Comparison of ENCODE assay signal across 8 cellular contexts in genomic region chr10:14008648-14009072, GRCh38.
DNase-seq lines count a peak whose midpoint lies in the region; ATAC-seq, FAIRE-seq and TF ChIP-seq lines count a peak whose summit lies in the region.

No MANE protein-coding gene starts in this region.

- peak overlapping the region; percentile 61 for H3K27ac Mint-ChIP-seq in activated T-cell treated with anti-CD3 and anti-CD28 coated beads, Interleukin-2, amount 50 U/mL, for 24 hours
- peak overlapping the region in 1 of 2 donors; percentile 47 for H3K27ac Mint-ChIP-seq in activated naive CD4-positive, alpha-beta T cell treated with anti-CD3 and anti-CD28 coated beads, Interleukin-2, amount 50 U/mL, for 72 hours

- TF ChIP-seq CTCF in thoracic aorta (IDR thresholded peaks at IDR 0.05) (no peak), foreskin keratinocyte (conservative IDR thresholded peaks at IDR 0.05) (no peak)

- CTCF ChIA-PET in HEK293T (lab: Yijun Ruan, JAX): no interaction called here

- FAIRE-seq in GM12892 (lab: Jason Lieb, UNC): no peak

- H3K27me3 ChIP-seq in thoracic aorta (replicated peaks; ENCODE audit: insufficient read depth): no peaks in the 10 kb centered on the region
- no peaks in the 10 kb centered on the region for H3K27me3 ChIP-seq in foreskin keratinocyte

- H3K4me1 ChIP-seq in thoracic aorta (ENCODE audit: control insufficient read depth in 1 of 2, low read depth in 2 of 2) (peaks cover 4 to 25% of the 10 kb centered on the region in 2 donors), foreskin keratinocyte (no peaks in the 10 kb centered on the region)

- no peak; the same call in 1 of the 2 replicates for TF ChIP-seq POLR2A in GM12892 (IDR thresholded peaks at IDR 0.05; ENCODE audit: low read depth, low read length)

- peak overlapping the region; percentile 68 for H3K4me3 ChIP-seq in thoracic aorta

- no peak overlapping the region for H3K27ac ChIP-seq in thoracic aorta
- H3K27ac ChIP-seq in foreskin keratinocyte: no peak overlapping the region

- H3K9me3 ChIP-seq in thoracic aorta: no peaks in the 10 kb centered on the region

- no peaks in the 10 kb centered on the region for H3K27me3 Mint-ChIP-seq in activated T-cell treated with anti-CD3 and anti-CD28 coated beads, Interleukin-2, amount 50 U/mL, for 24 hours

- peaks cover 42% of the 10 kb centered on the region for H3K4me1 Mint-ChIP-seq in activated T-cell treated with anti-CD3 and anti-CD28 coated beads, Interleukin-2, amount 50 U/mL, for 24 hours (ENCODE audit: low read depth)

- H3K4me3 Mint-ChIP-seq in activated T-cell treated with anti-CD3 and anti-CD28 coated beads, Interleukin-2, amount 50 U/mL, for 24 hours: peak overlapping the region; percentile 78

- H3K36me3 Mint-ChIP-seq in activated T-cell treated with anti-CD3 and anti-CD28 coated beads, Interleukin-2, amount 50 U/mL, for 24 hours (ENCODE audit: low read depth): no peaks in the 10 kb centered on the region
- no peaks in the 10 kb centered on the region for H3K36me3 Mint-ChIP-seq in activated naive CD4-positive, alpha-beta T cell treated with anti-CD3 and anti-CD28 coated beads, Interleukin-2, amount 50 U/mL, for 72 hours

- ATAC-seq in activated naive CD4-positive, alpha-beta T cell treated with anti-CD3 and anti-CD28 coated beads, Interleukin-2, amount 50 U/mL, for 72 hours: peak; percentile 19 to 23
- ATAC-seq in thoracic aorta (ENCODE audit: insufficient number of reproducible peaks, low FRiP score, low read depth) (no peak), foreskin keratinocyte (no peak)

- POLR2A ChIA-PET in HEK293T (lab: Yijun Ruan, JAX): interaction anchor here (1.0 kb wide), 1 partner anchor 14 kb away, joined by 3 read pairs; no protein-coding TSS in a partner anchor

- no peaks in the 10 kb centered on the region for H3K9me3 Mint-ChIP-seq in activated T-cell treated with anti-CD3 and anti-CD28 coated beads, Interleukin-2, amount 50 U/mL, for 24 hours
- no peaks in the 10 kb centered on the region for H3K9me3 Mint-ChIP-seq in activated naive CD4-positive, alpha-beta T cell treated with anti-CD3 and anti-CD28 coated beads, Interleukin-2, amount 50 U/mL, for 72 hours

- H3K36me3 ChIP-seq in thoracic aorta: no peaks in the 10 kb centered on the region

- DNase-seq in activated T-cell treated with anti-CD3 and anti-CD28 coated beads, Interleukin-2, amount 50 U/mL, for 24 hours: no peak
- DNase-seq in activated T-cell treated with anti-CD3 and anti-CD28 coated beads for 4 hours: no peak
- no peak for DNase-seq in activated naive CD4-positive, alpha-beta T cell treated with anti-CD3 and anti-CD28 coated beads, Interleukin-2, amount 50 U/mL, for 72 hours (ENCODE audit: low spot score in 2 of 2)
- DNase-seq in iris pigment epithelial cell (ENCODE audit: low read depth): peak; percentile 63
- DNase-seq in thoracic aorta (ENCODE audit: low spot score): no peak
- DNase-seq in HEK293T (ENCODE audit: extremely low spot score): no peak
- DNase-seq in foreskin keratinocyte: no peak
- no peak for DNase-seq in GM12892 (ENCODE audit: insufficient read length)

TF ChIP-seq in HEK293T, 16 proteins besides CTCF, POLR2A, EP300 and RAD21:
- TF ChIP-seq ARNT (IDR thresholded peaks at IDR 0.05) (no peak), BHLHE40 (IDR thresholded peaks at IDR 0.05; ENCODE audit: borderline replicate concordance) (no peak), FOXK2 (IDR thresholded peaks at IDR 0.05) (no peak), ZNF384 (IDR thresholded peaks at IDR 0.05) (no peak), HDGF (IDR thresholded peaks at IDR 0.05; ENCODE audit: borderline replicate concordance) (no peak), NFRKB (IDR thresholded peaks at IDR 0.05) (no peak), FOXM1 (IDR thresholded peaks at IDR 0.05; ENCODE audit: borderline replicate concordance) (no peak), SUZ12 (IDR thresholded peaks at IDR 0.05) (no peak), ELF4 (IDR thresholded peaks at IDR 0.05) (no peak), LEF1 (IDR thresholded peaks at IDR 0.05; ENCODE audit: borderline replicate concordance) (no peak), TARDBP (IDR thresholded peaks at IDR 0.05) (no peak), CTBP1 (IDR thresholded peaks at IDR 0.05; ENCODE audit: borderline replicate concordance) (no peak), FOXA1 (IDR thresholded peaks at IDR 0.05) (no peak), L3MBTL2 (conservative IDR thresholded peaks at IDR 0.05) (no peak), PKNOX1 (IDR thresholded peaks at IDR 0.05) (no peak), SP1 (IDR thresholded peaks at IDR 0.05) (no peak)
TF ChIP-seq in HEK293T: peak in this region for 0.

Comparison
In these comparisons a context has a peak if more than half of its experiments do, and no peak if none do; other contexts are left out.
1. ATAC-seq: peak in activated naive CD4-positive, alpha-beta T cell treated with anti-CD3 and anti-CD28 coated beads, Interleukin-2, amount 50 U/mL, for 72 hours (2 of 2); none in thoracic aorta (single experiment) and foreskin keratinocyte (single experiment).